In the genomic region with DNA sequence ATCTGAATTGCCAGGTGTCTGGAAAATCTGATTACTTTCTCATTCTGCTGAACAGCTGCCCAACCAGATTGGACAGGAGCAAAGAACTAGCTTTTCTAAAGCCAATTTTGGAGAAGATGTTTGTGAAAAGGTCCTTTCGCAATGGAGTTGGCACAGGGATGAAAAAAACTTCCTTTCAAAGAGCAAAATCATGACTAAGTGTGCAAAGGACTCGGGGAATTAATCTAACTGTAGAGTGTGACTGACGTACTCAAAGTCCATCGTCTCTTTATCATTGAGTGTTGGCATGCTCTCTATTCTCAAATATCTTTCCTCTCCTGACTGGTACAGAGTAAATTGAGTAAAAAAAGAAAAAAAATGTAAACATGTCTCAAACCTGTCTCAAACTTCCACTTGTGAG, we compare ENCODE assay signal across 22 cellular contexts. TPM values are rescaled to one million over a fixed set of nuclear protein-coding genes. Genes with fewer than 3 reads are reported as not detected.
"Had no signal": no experiment of that assay in that cellular context is flagged by ENCODE, and none has a peak within 500 bp of the region (broad histone marks: within the 10 kb centered on the region; RNA-seq: fewer than 3 reads in every experiment).

No MANE protein-coding gene starts in this region.

- H3K4me1 ChIP-seq: esophagus squamous epithelium, foreskin keratinocyte, psoas muscle, right lobe of liver, tibial artery, upper lobe of left lung, uterus had no signal

- H3K27ac ChIP-seq: epithelial cell of prostate, esophagus squamous epithelium, foreskin keratinocyte, psoas muscle, right lobe of liver, tibial artery, upper lobe of left lung, uterus had no signal

- H3K27me3 ChIP-seq: foreskin keratinocyte, right lobe of liver, upper lobe of left lung, uterus had no signal

- DNase-seq: effector memory CD4-positive, alpha-beta T cell; esophagus squamous epithelium; foreskin keratinocyte; kidney; left cardiac atrium; left ventricle myocardium superior; naive thymus-derived CD4-positive, alpha-beta T cell; nephron progenitor cell; psoas muscle; retina; right lobe of liver; stimulated activated CD4-positive, alpha-beta T cell treated with anti-CD3 and anti-CD28 coated beads, Interleukin-1b, Interleukin-23, amount 100 ng/mL, for 48 hours; stimulated activated CD4-positive, alpha-beta T cell treated with anti-CD3 and anti-CD28 coated beads, Interleukin-4, amount 100 ng/mL, for 24 hours; tibial artery; upper lobe of left lung; uterus had no signal

- H3K4me3 ChIP-seq: esophagus squamous epithelium, psoas muscle, right lobe of liver, tibial artery, upper lobe of left lung, uterus had no signal

- H3K36me3 ChIP-seq: esophagus squamous epithelium, right lobe of liver, tibial artery, upper lobe of left lung, uterus had no signal

- H3K9me3 ChIP-seq: esophagus squamous epithelium, psoas muscle, right lobe of liver, tibial artery, upper lobe of left lung, uterus had no signal

RNA-seq across cellular contexts. Expression of gene NPS, which starts 3.3 kb away (rescaled TPM):
- total RNA-seq: esophagus squamous epithelium; foreskin keratinocyte; kidney; left cardiac atrium; left ventricle myocardium superior; lung microvascular endothelial cell; mesenteric fat pad; mononuclear cell; naive thymus-derived CD4-positive, alpha-beta T cell; osteoblast; psoas muscle; right lobe of liver; temporal lobe; upper lobe of left lung; uterus had no signal
